In genomic region chr2:148642891-148643416, GRCh38 we compare ENCODE assay signal across 1 cellular context.
TF ChIP-seq lines count a peak whose summit lies in the region.

No MANE protein-coding gene starts in this region.

TF ChIP-seq in K562, 482 proteins besides CTCF, POLR2A, EP300 and RAD21 (continued from another document and continues in another):
- TF ChIP-seq, protein P1, sequence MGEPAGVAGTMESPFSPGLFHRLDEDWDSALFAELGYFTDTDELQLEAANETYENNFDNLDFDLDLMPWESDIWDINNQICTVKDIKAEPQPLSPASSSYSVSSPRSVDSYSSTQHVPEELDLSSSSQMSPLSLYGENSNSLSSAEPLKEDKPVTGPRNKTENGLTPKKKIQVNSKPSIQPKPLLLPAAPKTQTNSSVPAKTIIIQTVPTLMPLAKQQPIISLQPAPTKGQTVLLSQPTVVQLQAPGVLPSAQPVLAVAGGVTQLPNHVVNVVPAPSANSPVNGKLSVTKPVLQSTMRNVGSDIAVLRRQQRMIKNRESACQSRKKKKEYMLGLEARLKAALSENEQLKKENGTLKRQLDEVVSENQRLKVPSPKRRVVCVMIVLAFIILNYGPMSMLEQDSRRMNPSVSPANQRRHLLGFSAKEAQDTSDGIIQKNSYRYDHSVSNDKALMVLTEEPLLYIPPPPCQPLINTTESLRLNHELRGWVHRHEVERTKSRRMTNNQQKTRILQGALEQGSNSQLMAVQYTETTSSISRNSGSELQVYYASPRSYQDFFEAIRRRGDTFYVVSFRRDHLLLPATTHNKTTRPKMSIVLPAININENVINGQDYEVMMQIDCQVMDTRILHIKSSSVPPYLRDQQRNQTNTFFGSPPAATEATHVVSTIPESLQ (CRISPR knock-in tag; IDR thresholded peaks at IDR 0.05): no peak
- TF ChIP-seq, protein P2, sequence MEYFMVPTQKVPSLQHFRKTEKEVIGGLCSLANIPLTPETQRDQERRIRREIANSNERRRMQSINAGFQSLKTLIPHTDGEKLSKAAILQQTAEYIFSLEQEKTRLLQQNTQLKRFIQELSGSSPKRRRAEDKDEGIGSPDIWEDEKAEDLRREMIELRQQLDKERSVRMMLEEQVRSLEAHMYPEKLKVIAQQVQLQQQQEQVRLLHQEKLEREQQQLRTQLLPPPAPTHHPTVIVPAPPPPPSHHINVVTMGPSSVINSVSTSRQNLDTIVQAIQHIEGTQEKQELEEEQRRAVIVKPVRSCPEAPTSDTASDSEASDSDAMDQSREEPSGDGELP (CRISPR knock-in tag; IDR thresholded peaks at IDR 0.05; ENCODE audit: borderline replicate concordance): no peak
- TF ChIP-seq NFIC (IDR thresholded peaks at IDR 0.05) (peak; percentile 83), PPARD (CRISPR knock-in tag; IDR thresholded peaks at IDR 0.05) (no peak), SOX6 (IDR thresholded peaks at IDR 0.05) (0 out of 2 replicates have a peak, but pooled peaks have one; percentile 11), FOXP1 (CRISPR knock-in tag; IDR thresholded peaks at IDR 0.05) (no peak), ZNF583 (CRISPR knock-in tag; IDR thresholded peaks at IDR 0.05) (no peak), ZBTB17 (CRISPR knock-in tag; IDR thresholded peaks at IDR 0.05) (no peak), ATF3 (IDR thresholded peaks at IDR 0.05) (peak; percentile 77), ATF3 (CRISPR knock-in tag; conservative IDR thresholded peaks at IDR 0.05) (peak; percentile 56; the same call in 1 of the 2 replicates), ZHX1 (conservative IDR thresholded peaks at IDR 0.05; ENCODE audit: low read length) (no peak), FOSL1 (tag; conservative IDR thresholded peaks at IDR 0.05) (peak; percentile 63), BCOR (IDR thresholded peaks at IDR 0.05) (peak; percentile 50; the same call in 1 of the 2 replicates), CREB3 (tag; conservative IDR thresholded peaks at IDR 0.05; ENCODE audit: low read depth) (no peak), ZNF740 (CRISPR knock-in tag; IDR thresholded peaks at IDR 0.05) (no peak), ZNF740 (tag; IDR thresholded peaks at IDR 0.05) (no peak), BRCA1 (IDR thresholded peaks at IDR 0.05) (no peak), BRCA1 (CRISPR knock-in tag; IDR thresholded peaks at IDR 0.05) (no peak), MYNN (IDR thresholded peaks at IDR 0.05) (no peak), MYNN (CRISPR knock-in tag; IDR thresholded peaks at IDR 0.05) (no peak), ZNF224 (CRISPR knock-in tag; IDR thresholded peaks at IDR 0.05) (no peak), RBM14 (IDR thresholded peaks at IDR 0.05; ENCODE audit: borderline replicate concordance, insufficient read depth, low read depth, low read length) (no peak), ELF2 (CRISPR knock-in tag; IDR thresholded peaks at IDR 0.05) (no peak), MCM3 (IDR thresholded peaks at IDR 0.05) (no peak)
- TF ChIP-seq, protein P3, sequence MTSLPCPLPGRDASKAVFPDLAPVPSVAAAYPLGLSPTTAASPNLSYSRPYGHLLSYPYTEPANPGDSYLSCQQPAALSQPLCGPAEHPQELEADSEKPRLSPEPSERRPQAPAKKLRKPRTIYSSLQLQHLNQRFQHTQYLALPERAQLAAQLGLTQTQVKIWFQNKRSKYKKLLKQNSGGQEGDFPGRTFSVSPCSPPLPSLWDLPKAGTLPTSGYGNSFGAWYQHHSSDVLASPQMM (CRISPR knock-in tag; IDR thresholded peaks at IDR 0.05): no peak
- TF ChIP-seq, protein P4, sequence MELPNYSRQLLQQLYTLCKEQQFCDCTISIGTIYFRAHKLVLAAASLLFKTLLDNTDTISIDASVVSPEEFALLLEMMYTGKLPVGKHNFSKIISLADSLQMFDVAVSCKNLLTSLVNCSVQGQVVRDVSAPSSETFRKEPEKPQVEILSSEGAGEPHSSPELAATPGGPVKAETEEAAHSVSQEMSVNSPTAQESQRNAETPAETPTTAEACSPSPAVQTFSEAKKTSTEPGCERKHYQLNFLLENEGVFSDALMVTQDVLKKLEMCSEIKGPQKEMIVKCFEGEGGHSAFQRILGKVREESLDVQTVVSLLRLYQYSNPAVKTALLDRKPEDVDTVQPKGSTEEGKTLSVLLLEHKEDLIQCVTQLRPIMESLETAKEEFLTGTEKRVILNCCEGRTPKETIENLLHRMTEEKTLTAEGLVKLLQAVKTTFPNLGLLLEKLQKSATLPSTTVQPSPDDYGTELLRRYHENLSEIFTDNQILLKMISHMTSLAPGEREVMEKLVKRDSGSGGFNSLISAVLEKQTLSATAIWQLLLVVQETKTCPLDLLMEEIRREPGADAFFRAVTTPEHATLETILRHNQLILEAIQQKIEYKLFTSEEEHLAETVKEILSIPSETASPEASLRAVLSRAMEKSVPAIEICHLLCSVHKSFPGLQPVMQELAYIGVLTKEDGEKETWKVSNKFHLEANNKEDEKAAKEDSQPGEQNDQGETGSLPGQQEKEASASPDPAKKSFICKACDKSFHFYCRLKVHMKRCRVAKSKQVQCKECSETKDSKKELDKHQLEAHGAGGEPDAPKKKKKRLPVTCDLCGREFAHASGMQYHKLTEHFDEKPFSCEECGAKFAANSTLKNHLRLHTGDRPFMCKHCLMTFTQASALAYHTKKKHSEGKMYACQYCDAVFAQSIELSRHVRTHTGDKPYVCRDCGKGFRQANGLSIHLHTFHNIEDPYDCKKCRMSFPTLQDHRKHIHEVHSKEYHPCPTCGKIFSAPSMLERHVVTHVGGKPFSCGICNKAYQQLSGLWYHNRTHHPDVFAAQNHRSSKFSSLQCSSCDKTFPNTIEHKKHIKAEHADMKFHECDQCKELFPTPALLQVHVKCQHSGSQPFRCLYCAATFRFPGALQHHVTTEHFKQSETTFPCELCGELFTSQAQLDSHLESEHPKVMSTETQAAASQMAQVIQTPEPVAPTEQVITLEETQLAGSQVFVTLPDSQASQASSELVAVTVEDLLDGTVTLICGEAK (IDR thresholded peaks at IDR 0.05): peak; percentile 75; the same call in 1 of the 2 replicates
- TF ChIP-seq, protein P4 (CRISPR knock-in tag; IDR thresholded peaks at IDR 0.05): no peak
- TF ChIP-seq, protein P5, sequence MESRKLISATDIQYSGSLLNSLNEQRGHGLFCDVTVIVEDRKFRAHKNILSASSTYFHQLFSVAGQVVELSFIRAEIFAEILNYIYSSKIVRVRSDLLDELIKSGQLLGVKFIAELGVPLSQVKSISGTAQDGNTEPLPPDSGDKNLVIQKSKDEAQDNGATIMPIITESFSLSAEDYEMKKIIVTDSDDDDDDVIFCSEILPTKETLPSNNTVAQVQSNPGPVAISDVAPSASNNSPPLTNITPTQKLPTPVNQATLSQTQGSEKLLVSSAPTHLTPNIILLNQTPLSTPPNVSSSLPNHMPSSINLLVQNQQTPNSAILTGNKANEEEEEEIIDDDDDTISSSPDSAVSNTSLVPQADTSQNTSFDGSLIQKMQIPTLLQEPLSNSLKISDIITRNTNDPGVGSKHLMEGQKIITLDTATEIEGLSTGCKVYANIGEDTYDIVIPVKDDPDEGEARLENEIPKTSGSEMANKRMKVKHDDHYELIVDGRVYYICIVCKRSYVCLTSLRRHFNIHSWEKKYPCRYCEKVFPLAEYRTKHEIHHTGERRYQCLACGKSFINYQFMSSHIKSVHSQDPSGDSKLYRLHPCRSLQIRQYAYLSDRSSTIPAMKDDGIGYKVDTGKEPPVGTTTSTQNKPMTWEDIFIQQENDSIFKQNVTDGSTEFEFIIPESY (CRISPR knock-in tag; IDR thresholded peaks at IDR 0.05): no peak
- TF ChIP-seq, protein P6, sequence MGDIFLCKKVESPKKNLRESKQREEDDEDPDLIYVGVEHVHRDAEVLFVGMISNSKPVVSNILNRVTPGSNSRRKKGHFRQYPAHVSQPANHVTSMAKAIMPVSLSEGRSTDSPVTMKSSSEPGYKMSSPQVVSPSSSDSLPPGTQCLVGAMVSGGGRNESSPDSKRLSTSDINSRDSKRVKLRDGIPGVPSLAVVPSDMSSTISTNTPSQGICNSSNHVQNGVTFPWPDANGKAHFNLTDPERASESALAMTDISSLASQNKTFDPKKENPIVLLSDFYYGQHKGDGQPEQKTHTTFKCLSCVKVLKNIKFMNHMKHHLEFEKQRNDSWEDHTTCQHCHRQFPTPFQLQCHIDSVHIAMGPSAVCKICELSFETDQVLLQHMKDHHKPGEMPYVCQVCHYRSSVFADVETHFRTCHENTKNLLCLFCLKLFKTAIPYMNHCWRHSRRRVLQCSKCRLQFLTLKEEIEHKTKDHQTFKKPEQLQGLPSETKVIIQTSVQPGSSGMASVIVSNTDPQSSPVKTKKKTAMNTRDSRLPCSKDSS (IDR thresholded peaks at IDR 0.05; ENCODE audit: low read depth, partially characterized antibody): no peak
- TF ChIP-seq, protein P7, sequence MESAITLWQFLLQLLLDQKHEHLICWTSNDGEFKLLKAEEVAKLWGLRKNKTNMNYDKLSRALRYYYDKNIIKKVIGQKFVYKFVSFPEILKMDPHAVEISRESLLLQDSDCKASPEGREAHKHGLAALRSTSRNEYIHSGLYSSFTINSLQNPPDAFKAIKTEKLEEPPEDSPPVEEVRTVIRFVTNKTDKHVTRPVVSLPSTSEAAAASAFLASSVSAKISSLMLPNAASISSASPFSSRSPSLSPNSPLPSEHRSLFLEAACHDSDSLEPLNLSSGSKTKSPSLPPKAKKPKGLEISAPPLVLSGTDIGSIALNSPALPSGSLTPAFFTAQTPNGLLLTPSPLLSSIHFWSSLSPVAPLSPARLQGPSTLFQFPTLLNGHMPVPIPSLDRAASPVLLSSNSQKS (CRISPR knock-in tag; IDR thresholded peaks at IDR 0.05): no peak
- TF ChIP-seq, protein P8, sequence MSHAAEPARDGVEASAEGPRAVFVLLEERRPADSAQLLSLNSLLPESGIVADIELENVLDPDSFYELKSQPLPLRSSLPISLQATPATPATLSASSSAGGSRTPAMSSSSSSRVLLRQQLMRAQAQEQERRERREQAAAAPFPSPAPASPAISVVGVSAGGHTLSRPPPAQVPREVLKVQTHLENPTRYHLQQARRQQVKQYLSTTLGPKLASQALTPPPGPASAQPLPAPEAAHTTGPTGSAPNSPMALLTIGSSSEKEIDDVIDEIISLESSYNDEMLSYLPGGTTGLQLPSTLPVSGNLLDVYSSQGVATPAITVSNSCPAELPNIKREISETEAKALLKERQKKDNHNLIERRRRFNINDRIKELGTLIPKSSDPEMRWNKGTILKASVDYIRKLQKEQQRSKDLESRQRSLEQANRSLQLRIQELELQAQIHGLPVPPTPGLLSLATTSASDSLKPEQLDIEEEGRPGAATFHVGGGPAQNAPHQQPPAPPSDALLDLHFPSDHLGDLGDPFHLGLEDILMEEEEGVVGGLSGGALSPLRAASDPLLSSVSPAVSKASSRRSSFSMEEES (CRISPR knock-in tag; IDR thresholded peaks at IDR 0.05): no peak
